Comparison of ENCODE assay signal across 24 cellular contexts in genomic region chr1:154264454-154264853, GRCh38. TPM values are rescaled to one million over a fixed set of nuclear protein-coding genes. Genes with fewer than 3 reads are reported as not detected.
DNase-seq lines count a peak whose midpoint lies in the region; ATAC-seq and TF ChIP-seq lines count a peak whose summit lies in the region.
"Had no signal": no experiment of that assay in that cellular context is flagged by ENCODE, and none has a peak within 500 bp of the region (broad histone marks: within the 10 kb centered on the region; RNA-seq: fewer than 3 reads in every experiment).

No MANE protein-coding gene starts in this region.

- H3K36me3 ChIP-seq in Caco-2 (ENCODE audit: control insufficient read depth, insufficient read depth, low read length) (peaks cover 2% of the 10 kb centered on the region), mesodermal cell (ENCODE audit: control insufficient read depth, insufficient read depth, low read length) (peaks cover 94% of the 10 kb centered on the region), uterus (no peaks in the 10 kb centered on the region)

- no peak for TF ChIP-seq POLR2A in uterus (IDR thresholded peaks at IDR 0.05)

- no peak overlapping the region for H3K4me3 ChIP-seq in Caco-2 (ENCODE audit: low read depth, low read length)
- no peak overlapping the region for H3K4me3 ChIP-seq in mesodermal cell (ENCODE audit: extremely low read depth, insufficient read depth, low read length, poor library complexity, severe bottlenecking)
- H3K4me3 ChIP-seq in uterus, result no peak overlapping the region
- H3K4me3 ChIP-seq: BLaER1, esophagus muscularis mucosa, lung had no signal

- TF ChIP-seq CTCF in Caco-2 (IDR thresholded peaks at IDR 0.05; ENCODE audit: insufficient read depth in 1 of 2, low read depth in 1 of 2, low read length in 1 of 2, severe bottlenecking in 1 of 2, unreplicated experiment in 1 of 2) (no peak), uterus (IDR thresholded peaks at IDR 0.05) (no peak), endothelial cell (IDR thresholded peaks at IDR 0.05; ENCODE audit: unreplicated experiment) (no peak)

- H3K4me1 ChIP-seq in Caco-2 (peaks cover 6% of the 10 kb centered on the region; the same call in 1 of the 2 replicates), mesodermal cell (ENCODE audit: control insufficient read depth, insufficient read depth, low read length, poor library complexity, severe bottlenecking) (peaks cover 30% of the 10 kb centered on the region), uterus (no peaks in the 10 kb centered on the region)
- H3K4me1 ChIP-seq: BLaER1 had no signal

- DNase-seq in T-helper 1 cell, result no peak
- no peak for DNase-seq in Caco-2
- no peak for DNase-seq in activated naive CD4-positive, alpha-beta T cell treated with anti-CD3 and anti-CD28 coated beads, Interleukin-2, amount 50 U/mL, for 72 hours (ENCODE audit: low spot score in 2 of 2)
- no peak for DNase-seq in uterus
- DNase-seq in endothelial cell (ENCODE audit: low spot score), result no peak
- DNase-seq: activated CD4-positive, alpha-beta T cell treated with anti-CD3 and anti-CD28 coated beads, Interleukin-2, amount 50 U/mL, for 4 hours; activated effector memory CD4-positive, alpha-beta T cell treated with Interleukin-2 at 50 U/mL for 16 hours; DMS79; HCEC 1CT; KBM-7; NCI-H1092 treated with DMSO at 0.1 percent for 48 hours; stimulated activated CD4-positive, alpha-beta T cell treated with anti-CD3 and anti-CD28 coated beads, Interleukin-12 subunit alpha, Interleukin-12 subunit beta, amount 100 ng/mL, for 4 hours had no signal

- H3K9me3 Mint-ChIP-seq in T-helper 1 cell treated with Interleukin-12 subunit alpha and Interleukin-12 subunit beta and Interleukin-4 antibody, amounts not matched to agents 30 μg/mL and 1 μg/mL, for 36 hours, result no peaks in the 10 kb centered on the region
- no peaks in the 10 kb centered on the region for H3K9me3 Mint-ChIP-seq in Caco-2 (ENCODE audit: unreplicated experiment)
- no peaks in the 10 kb centered on the region for H3K9me3 Mint-ChIP-seq in activated naive CD4-positive, alpha-beta T cell treated with anti-CD3 and anti-CD28 coated beads, Interleukin-2, amount 50 U/mL, for 72 hours
- no peaks in the 10 kb centered on the region for H3K9me3 Mint-ChIP-seq in endothelial cell (ENCODE audit: unreplicated experiment)
- H3K9me3 Mint-ChIP-seq: brain, neural crest cell had no signal

- CTCF ChIA-PET in Caco-2 (lab: Charles Lee), result no interaction called here

- POLR2A ChIA-PET in Caco-2 (lab: Charles Lee), result no interaction called here

- no TSS peak for BruUV-seq in Caco-2 (replicated peaks; lab: Mats Ljungman, UMichigan)

- H3K9me3 ChIP-seq in Caco-2 (no peaks in the 10 kb centered on the region), mesodermal cell (ENCODE audit: control insufficient read depth, low read length) (no peaks in the 10 kb centered on the region), uterus (no peaks in the 10 kb centered on the region)
- H3K9me3 ChIP-seq: BLaER1, esophagus muscularis mucosa had no signal

- H3K27ac Mint-ChIP-seq in T-helper 1 cell treated with Interleukin-12 subunit alpha and Interleukin-12 subunit beta and Interleukin-4 antibody, amounts not matched to agents 30 μg/mL and 1 μg/mL, for 36 hours, result peak overlapping the region; percentile 77
- H3K27ac Mint-ChIP-seq in Caco-2 (ENCODE audit: unreplicated experiment), result peak overlapping the region; percentile 34
- H3K27ac Mint-ChIP-seq in activated naive CD4-positive, alpha-beta T cell treated with anti-CD3 and anti-CD28 coated beads, Interleukin-2, amount 50 U/mL, for 72 hours, result peak overlapping the region; percentile 53 to 78
- H3K27ac Mint-ChIP-seq in endothelial cell (ENCODE audit: unreplicated experiment), result no peak overlapping the region

- no peak overlapping the region for H3K4me3 Mint-ChIP-seq in T-helper 1 cell treated with Interleukin-12 subunit alpha and Interleukin-12 subunit beta and Interleukin-4 antibody, amounts not matched to agents 30 μg/mL and 1 μg/mL, for 36 hours
- no peak overlapping the region for H3K4me3 Mint-ChIP-seq in Caco-2 (ENCODE audit: unreplicated experiment)
- no peak overlapping the region for H3K4me3 Mint-ChIP-seq in endothelial cell (ENCODE audit: unreplicated experiment)
- H3K4me3 Mint-ChIP-seq: brain, neural crest cell had no signal

- peaks cover 34% of the 10 kb centered on the region for H3K4me1 Mint-ChIP-seq in T-helper 1 cell treated with Interleukin-12 subunit alpha and Interleukin-12 subunit beta and Interleukin-4 antibody, amounts not matched to agents 30 μg/mL and 1 μg/mL, for 36 hours (ENCODE audit: low read depth)
- H3K4me1 Mint-ChIP-seq in Caco-2 (ENCODE audit: low read depth, unreplicated experiment) (no peaks in the 10 kb centered on the region), endothelial cell (ENCODE audit: unreplicated experiment) (no peaks in the 10 kb centered on the region)
- H3K4me1 Mint-ChIP-seq: brain, neural crest cell had no signal

- 100% methylated on average over 1 of the region's 1 CpG; no CpG with 5 or more reads in 1 of the 2 experiments for WGBS in mesodermal cell (ENCODE audit: insufficient coverage in 2 of 2), 2 experiments

- H3K36me3 Mint-ChIP-seq in T-helper 1 cell treated with Interleukin-12 subunit alpha and Interleukin-12 subunit beta and Interleukin-4 antibody, amounts not matched to agents 30 μg/mL and 1 μg/mL, for 36 hours (ENCODE audit: low read depth), result peaks cover 51% of the 10 kb centered on the region
- peaks cover 95% of the 10 kb centered on the region for H3K36me3 Mint-ChIP-seq in Caco-2 (ENCODE audit: insufficient read depth, unreplicated experiment)
- H3K36me3 Mint-ChIP-seq in activated naive CD4-positive, alpha-beta T cell treated with anti-CD3 and anti-CD28 coated beads, Interleukin-2, amount 50 U/mL, for 72 hours, result peaks cover 5 to 34% of the 10 kb centered on the region in 2 donors
- peaks cover 56% of the 10 kb centered on the region for H3K36me3 Mint-ChIP-seq in endothelial cell (ENCODE audit: low read depth, unreplicated experiment)

- H3K27me3 Mint-ChIP-seq in T-helper 1 cell treated with Interleukin-12 subunit alpha and Interleukin-12 subunit beta and Interleukin-4 antibody, amounts not matched to agents 30 μg/mL and 1 μg/mL, for 36 hours (ENCODE audit: low read depth), result no peaks in the 10 kb centered on the region
- no peaks in the 10 kb centered on the region for H3K27me3 Mint-ChIP-seq in Caco-2 (ENCODE audit: insufficient read depth, unreplicated experiment)
- H3K27me3 Mint-ChIP-seq in endothelial cell (ENCODE audit: unreplicated experiment), result no peaks in the 10 kb centered on the region

- H3K27ac ChIP-seq in mesodermal cell (ENCODE audit: low read depth, low read length, severe bottlenecking), result peak overlapping the region; percentile 85
- H3K27ac ChIP-seq in uterus, result no peak overlapping the region
- H3K27ac ChIP-seq: 22Rv1, BLaER1, esophagus muscularis mucosa had no signal

- H3K27me3 ChIP-seq in Caco-2 (replicated peaks; ENCODE audit: control insufficient read depth, insufficient read depth, low read length) (no peaks in the 10 kb centered on the region), uterus (no peaks in the 10 kb centered on the region)
- H3K27me3 ChIP-seq: BLaER1, esophagus muscularis mucosa had no signal

- peak; percentile 50 to 65 for ATAC-seq in activated naive CD4-positive, alpha-beta T cell treated with anti-CD3 and anti-CD28 coated beads, Interleukin-2, amount 50 U/mL, for 72 hours
- ATAC-seq in GM18858 (IDR thresholded peaks at IDR 0.05; ENCODE audit: unreplicated experiment), result no peak

- intact Hi-C loops in Caco-2 (cut with micrococcal nuclease; ENCODE audit: unreplicated experiment) (no loop called here), uterus (cut with DNase I; ENCODE audit: low total_unique reads) (no loop called here)

RNA-seq across cellular contexts. Expression of gene HAX1, which starts 8.0 kb away (rescaled TPM):
- total RNA-seq in Caco-2 (2022), result 135 and 138 TPM in 2 replicates
- total RNA-seq in activated naive CD4-positive, alpha-beta T cell treated with anti-CD3 and anti-CD28 coated beads, Interleukin-2, amount 50 U/mL, for 72 hours, result 100 to 1,000 TPM; 147 to 198 TPM
- 103 TPM for polyA plus RNA-seq in mesodermal cell (2013, experiment 1 of 2)
- polyA plus RNA-seq in mesodermal cell (2013, experiment 2 of 2), result 99.7 TPM
- 10 to 100 TPM; 50.5 to 78.8 (median 69.4) TPM for total RNA-seq in uterus
- 57.1 TPM for total RNA-seq in endothelial cell (ENCODE audit: unreplicated experiment)

RNA-seq across cellular contexts. Expression of gene UBAP2L, which starts 43.7 kb away (rescaled TPM):
- 195 and 198 TPM in 2 replicates for total RNA-seq in Caco-2 (2022)
- total RNA-seq in activated naive CD4-positive, alpha-beta T cell treated with anti-CD3 and anti-CD28 coated beads, Interleukin-2, amount 50 U/mL, for 72 hours, result 100 to 1,000 TPM; 188 to 240 TPM
- polyA plus RNA-seq in mesodermal cell (2013, experiment 1 of 2), result 151 TPM
- 131 TPM for polyA plus RNA-seq in mesodermal cell (2013, experiment 2 of 2)
- 100 to 1,000 TPM in 1 of 4 donors, 10 to 100 TPM in 3; 11.5 to 161 (median 52.0) TPM for total RNA-seq in uterus
- total RNA-seq in endothelial cell (ENCODE audit: unreplicated experiment), result 243 TPM

RNA-seq across cellular contexts. Expression of gene AQP10, which starts 56.4 kb away (rescaled TPM):
- total RNA-seq in Caco-2 (2022) (0.50 and 1.3 TPM in 2 replicates), uterus (not detected), endothelial cell (ENCODE audit: unreplicated experiment) (not detected)
- not detected for total RNA-seq in activated naive CD4-positive, alpha-beta T cell treated with anti-CD3 and anti-CD28 coated beads, Interleukin-2, amount 50 U/mL, for 72 hours
- polyA plus RNA-seq in mesodermal cell (2013, experiment 1 of 2), result 0.77 TPM
- polyA plus RNA-seq in mesodermal cell (2013, experiment 2 of 2), result not detected
- total RNA-seq: dermis blood vessel endothelial cell, esophagus muscularis mucosa, neural crest cell, renal cortical epithelial cell, SK-MEL-5 had no signal

RNA-seq across cellular contexts. Expression of gene CFAP141, which starts 58.3 kb away (rescaled TPM):
- total RNA-seq in Caco-2 (2022), result not detected in 2 replicates
- not detected for total RNA-seq in activated naive CD4-positive, alpha-beta T cell treated with anti-CD3 and anti-CD28 coated beads, Interleukin-2, amount 50 U/mL, for 72 hours
- not detected for polyA plus RNA-seq in mesodermal cell (2013, experiment 1 of 2)
- polyA plus RNA-seq in mesodermal cell (2013, experiment 2 of 2), result not detected
- not detected for total RNA-seq in uterus
- total RNA-seq in endothelial cell (ENCODE audit: unreplicated experiment), result not detected
- total RNA-seq: dermis blood vessel endothelial cell, esophagus muscularis mucosa, neural crest cell, renal cortical epithelial cell, SK-MEL-5 had no signal
